12 cellular contexts compared by ENCODE assay signal in the genomic region with DNA sequence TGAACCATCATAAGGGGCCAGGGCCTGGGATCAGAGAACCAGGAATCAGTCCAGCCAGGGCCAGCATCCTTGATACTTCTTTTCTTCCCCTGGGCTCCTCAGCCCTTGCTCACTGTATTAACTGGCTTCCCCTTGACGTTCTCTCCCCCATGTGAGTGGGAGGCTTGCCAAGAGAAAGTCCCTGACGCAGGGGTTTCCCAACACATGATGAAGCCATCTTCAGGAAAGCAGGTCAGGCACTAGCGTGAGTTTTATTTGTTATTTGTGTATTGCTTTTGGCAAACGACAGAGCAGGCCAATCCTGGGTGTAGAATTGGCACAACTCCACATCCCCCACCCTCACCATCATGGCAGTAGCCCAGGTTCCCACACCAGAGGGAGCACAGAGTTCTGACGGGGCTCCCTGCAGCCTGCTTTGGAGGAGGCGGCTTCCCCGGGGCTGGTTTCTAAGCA.
A peak's percentile ranks its signal among the peaks of the same experiment; 100 is the strongest.
DNase-seq lines count a peak whose midpoint lies in the region; ATAC-seq and TF ChIP-seq lines count a peak whose summit lies in the region.
"Had no signal": no experiment of that assay in that cellular context is flagged by ENCODE, and none has a peak within 500 bp of the region (broad histone marks: within the 10 kb centered on the region; RNA-seq: fewer than 3 reads in every experiment).

No MANE protein-coding gene starts in this region.

- no peak for TF ChIP-seq CTCF in GM10248 (IDR thresholded peaks at IDR 0.05; ENCODE audit: control extremely low read depth, extremely low read depth, low read depth, missing control alignments)
- TF ChIP-seq CTCF in fibroblast of the aortic adventitia (IDR thresholded peaks at IDR 0.05; ENCODE audit: insufficient read depth, low read length): no peak
- no peak for TF ChIP-seq CTCF in sigmoid colon (IDR thresholded peaks at IDR 0.05)
- TF ChIP-seq CTCF in gastroesophageal sphincter (IDR thresholded peaks at IDR 0.05): no peak

- TF ChIP-seq EP300 in sigmoid colon (IDR thresholded peaks at IDR 0.05) (peak in 1 of 4 donors; percentile 77), gastroesophageal sphincter (IDR thresholded peaks at IDR 0.05) (no peak)

- H3K9me3 ChIP-seq in sigmoid colon (no peaks in the 10 kb centered on the region), gastroesophageal sphincter (no peaks in the 10 kb centered on the region)
- H3K9me3 ChIP-seq: Peyer's patch had no signal

- ATAC-seq in GM21367 (IDR thresholded peaks at IDR 0.05; ENCODE audit: unreplicated experiment) (no peak), HG03469 (IDR thresholded peaks at IDR 0.05; ENCODE audit: unreplicated experiment) (no peak), gastroesophageal sphincter (no peak)

- intact Hi-C loops in sigmoid colon (cut with DNase I): no loop called here

- DNase-seq in GM10248 (ENCODE audit: extremely low spot score): peak; percentile 38
- peak; percentile 33 for DNase-seq in RPMI7951 (ENCODE audit: low read depth)
- peak; percentile 84 for DNase-seq in fibroblast of the aortic adventitia (ENCODE audit: low read depth)
- DNase-seq in sigmoid colon: peak; percentile 74
- DNase-seq in KG1 (lab: John Stamatoyannopoulos, UW): no peak
- DNase-seq: nephron progenitor cell; stimulated activated CD4-positive, alpha-beta T cell treated with anti-CD3 and anti-CD28 coated beads, Interleukin-4, amount 100 ng/mL, for 1 hour had no signal

- H3K4me1 ChIP-seq in sigmoid colon (peaks cover 0 to 11% (median 4%) of the 10 kb centered on the region in 4 donors), gastroesophageal sphincter (no peaks in the 10 kb centered on the region)
- H3K4me1 ChIP-seq: Peyer's patch had no signal

- POLR2A ChIA-PET in GM10248 (lab: Yijun Ruan, JAX): no interaction called here

- H3K4me3 ChIP-seq in fibroblast of the aortic adventitia (ENCODE audit: low read depth, low read length) (no peak overlapping the region), sigmoid colon (no peak overlapping the region), gastroesophageal sphincter (no peak overlapping the region)
- H3K4me3 ChIP-seq: Peyer's patch had no signal

- H3K27ac ChIP-seq in sigmoid colon (no peak overlapping the region), gastroesophageal sphincter (no peak overlapping the region)
- H3K27ac ChIP-seq: Peyer's patch, VCaP had no signal

- CTCF ChIA-PET in GM10248 (lab: Yijun Ruan, JAX): no interaction called here

- 25 to 52% methylated on average over 7 of the region's 7 CpGs for WGBS in sigmoid colon, 2 donors
- WGBS in gastroesophageal sphincter (ENCODE audit: low coverage in 1 of 2), 2 donors: 8 to 27% methylated on average over 2 to 3 of the region's 7 CpGs

- no peaks in the 10 kb centered on the region for H3K27me3 ChIP-seq in sigmoid colon
- H3K27me3 ChIP-seq in gastroesophageal sphincter: no peaks in the 10 kb centered on the region
- H3K27me3 ChIP-seq: Peyer's patch had no signal

- TF ChIP-seq POLR2A in sigmoid colon (IDR thresholded peaks at IDR 0.05) (no peak), gastroesophageal sphincter (IDR thresholded peaks at IDR 0.05) (no peak)

- H3K36me3 ChIP-seq in sigmoid colon: no peaks in the 10 kb centered on the region
- H3K36me3 ChIP-seq in gastroesophageal sphincter: no peaks in the 10 kb centered on the region
- H3K36me3 ChIP-seq: Peyer's patch had no signal
